ENCODE assay signal across 15 cellular contexts in the genomic region with DNA sequence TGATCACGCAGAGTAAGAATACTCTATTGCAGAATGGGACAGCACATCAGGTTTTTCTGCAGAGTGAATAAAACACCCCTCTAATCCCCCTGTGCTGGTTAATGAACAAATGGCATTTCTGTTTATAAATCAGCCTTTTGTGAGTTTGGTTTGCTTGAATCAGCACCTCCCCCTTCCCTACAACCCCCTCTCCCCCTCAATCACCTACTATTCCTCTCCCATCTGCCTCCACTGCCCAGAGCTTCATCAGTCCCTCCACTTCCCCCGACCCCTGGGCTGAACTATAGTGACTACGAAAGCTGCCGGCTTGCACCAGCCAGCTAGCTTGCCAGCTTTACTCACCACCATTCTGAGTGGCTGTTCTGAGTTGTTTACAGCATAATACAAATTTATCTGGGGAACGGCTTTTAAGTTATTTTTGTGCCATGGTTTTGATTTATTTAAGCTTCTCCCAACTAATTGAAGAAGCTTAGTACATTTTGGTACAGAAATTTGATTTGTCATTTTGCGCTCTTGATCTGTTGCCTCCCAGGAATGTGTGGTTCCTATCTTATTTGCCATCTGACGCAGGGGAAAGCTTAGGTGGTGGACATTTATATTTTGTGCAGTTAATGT. TPM values are rescaled to one million over a fixed set of nuclear protein-coding genes. Genes with fewer than 3 reads are reported as not detected.
DNase-seq lines count a peak whose midpoint lies in the region; ATAC-seq and TF ChIP-seq lines count a peak whose summit lies in the region.
"Had no signal": no experiment of that assay in that cellular context is flagged by ENCODE, and none has a peak within 500 bp of the region (broad histone marks: within the 10 kb centered on the region; RNA-seq: fewer than 3 reads in every experiment).

No MANE protein-coding gene starts in this region.

- H3K9me3 ChIP-seq in SK-N-MC (ENCODE audit: low read depth, low read length) (no peaks in the 10 kb centered on the region), prostate gland (no peaks in the 10 kb centered on the region), endodermal cell (ENCODE audit: control insufficient read depth, low read length) (no peaks in the 10 kb centered on the region)
- H3K9me3 ChIP-seq: Caco-2 had no signal

- TF ChIP-seq POLR2A in prostate gland (IDR thresholded peaks at IDR 0.05): no peak

- H3K27ac ChIP-seq in SK-N-MC (peak overlapping the region; percentile 76), prostate gland (peak overlapping the region; percentile 21 to 30), endodermal cell (ENCODE audit: low read depth, low read length) (no peak overlapping the region)
- H3K27ac ChIP-seq: RWPE1 had no signal

- DNase-seq in H7 (peak; percentile 8), SK-N-MC (ENCODE audit: low read depth, low spot score) (no peak), head of caudate nucleus (peak in 24 of 42 donors; percentile 4 to 59 (median 26)), prostate gland (ENCODE audit: low spot score) (peak; percentile 18), UCSD-AML1 (lab: John Stamatoyannopoulos, UW; ENCODE audit: unreplicated experiment) (no peak), endodermal cell (no peak)
- DNase-seq: activated CD4-positive, alpha-beta T cell treated with anti-CD3 and anti-CD28 coated beads for 48 hours; activated gamma-delta T cell; Caco-2; NCI-H2081; stimulated activated naive CD8-positive, alpha-beta T cell treated with anti-CD3 and anti-CD28 coated beads, Interleukin-15, Interleukin-2, amounts not matched to agents 100 U/mL and 50 U/mL, for 24 hours had no signal

- H3K4me3 ChIP-seq in H7 (ENCODE audit: insufficient read depth, low read depth, low read length): no peak overlapping the region
- H3K4me3 ChIP-seq in SK-N-MC: peak overlapping the region; percentile 39
- H3K4me3 ChIP-seq in prostate gland: peak overlapping the region in 1 of 2 donors; percentile 3
- H3K4me3 ChIP-seq in endodermal cell (ENCODE audit: low read length): no peak overlapping the region
- H3K4me3 ChIP-seq: heart right ventricle had no signal

- no peaks in the 10 kb centered on the region for H3K27me3 Mint-ChIP-seq in endodermal cell (ENCODE audit: insufficient read depth)

- H3K27ac Mint-ChIP-seq in endodermal cell: no peak overlapping the region

- H3K9ac ChIP-seq in SK-N-MC (ENCODE audit: insufficient read length) (peak overlapping the region; percentile 14), endodermal cell (ENCODE audit: extremely low read depth, low read length, poor library complexity, severe bottlenecking) (no peak overlapping the region)

- H3K36me3 Mint-ChIP-seq in endodermal cell (ENCODE audit: low read depth): no peaks in the 10 kb centered on the region

- H3K4me1 ChIP-seq in prostate gland (replicated peaks): no peaks in the 10 kb centered on the region
- H3K4me1 ChIP-seq in endodermal cell (ENCODE audit: control insufficient read depth, insufficient read depth, low read length): peaks cover 5% of the 10 kb centered on the region
- H3K4me1 ChIP-seq: Caco-2 had no signal

- no peaks in the 10 kb centered on the region for H3K9me3 Mint-ChIP-seq in endodermal cell

- H3K27me3 ChIP-seq in H7 (ENCODE audit: control insufficient read depth, insufficient read depth, low read length) (no peaks in the 10 kb centered on the region), prostate gland (replicated peaks; ENCODE audit: insufficient read depth) (no peaks in the 10 kb centered on the region), endodermal cell (ENCODE audit: control insufficient read depth, insufficient read depth, low read length, poor library complexity, severe bottlenecking) (no peaks in the 10 kb centered on the region)
- H3K27me3 ChIP-seq: heart right ventricle had no signal

- ATAC-seq in GM21723 (IDR thresholded peaks at IDR 0.05; ENCODE audit: unreplicated experiment) (no peak), HG02759 (IDR thresholded peaks at IDR 0.05; ENCODE audit: unreplicated experiment) (no peak)
- ATAC-seq: stimulated activated naive CD8-positive, alpha-beta T cell treated with anti-CD3 and anti-CD28 coated beads, Interleukin-15, Interleukin-2, amounts not matched to agents 100 U/mL and 50 U/mL, for 24 hours had no signal

- no peak overlapping the region for H3K4me3 Mint-ChIP-seq in endodermal cell

- peaks cover 5% of the 10 kb centered on the region for H3K4me1 Mint-ChIP-seq in endodermal cell

- H3K36me3 ChIP-seq in H7 (replicated peaks; ENCODE audit: control insufficient read depth, insufficient read depth, low read length): no peaks in the 10 kb centered on the region
- no peaks in the 10 kb centered on the region for H3K36me3 ChIP-seq in SK-N-MC (ENCODE audit: insufficient read depth, low read length)
- no peaks in the 10 kb centered on the region for H3K36me3 ChIP-seq in prostate gland
- no peaks in the 10 kb centered on the region for H3K36me3 ChIP-seq in endodermal cell (ENCODE audit: control insufficient read depth, insufficient read depth, low read length)
- H3K36me3 ChIP-seq: heart right ventricle had no signal

- no peak for TF ChIP-seq CTCF in prostate gland (IDR thresholded peaks at IDR 0.05)
- TF ChIP-seq CTCF in endodermal cell (conservative IDR thresholded peaks at IDR 0.05): no peak

- 16% methylated on average over 7 of the region's 7 CpGs for WGBS in prostate gland
- 68 to 82% methylated on average over 5 to 7 of the region's 7 CpGs for WGBS in endodermal cell (ENCODE audit: insufficient coverage in 1 of 2, insufficient read length in 1 of 2), 2 experiments

- intact Hi-C loops in head of caudate nucleus (cut with DNase I) (no loop called here), prostate gland (cut with DNase I) (no loop called here)

RNA-seq across cellular contexts. Expression of a gene that starts 41.8 kb away (rescaled TPM):
- total RNA-seq in H7 (2014; rRNA removed; shearing (Covaris generic)): 5.6 and 13.6 TPM in 2 replicates
- total RNA-seq in prostate gland (10 to 100 TPM in 1 of 2 donors, 1 to 10 TPM in 1; 7.9 to 23.2 TPM), endodermal cell (10 to 100 TPM; 20.6 to 28.0 TPM)
- polyA plus RNA-seq in endodermal cell (2013, experiment 1 of 2): 20.6 TPM
- polyA plus RNA-seq in endodermal cell (2013, experiment 2 of 2): 15.5 TPM

Comparison
In these comparisons a context has a peak if more than half of its experiments do, and no peak if none do; other contexts are left out.
1. DNase-seq: peak in H7 (single experiment), head of caudate nucleus (24 of 42) and prostate gland (single experiment); none in SK-N-MC (single experiment), UCSD-AML1 (single experiment) and endodermal cell (single experiment).